ENCODE assay signal across 8 cellular contexts in genomic region chrX:65581661-65582339, GRCh38. TPM values are rescaled to one million over a fixed set of nuclear protein-coding genes. Genes with fewer than 3 reads are reported as not detected.
DNase-seq lines count a peak whose midpoint lies in the region; ATAC-seq, FAIRE-seq and TF ChIP-seq lines count a peak whose summit lies in the region.

No MANE protein-coding gene starts in this region.

- H3K4me3 ChIP-seq in GM12878, result no peak overlapping the region

- H3K9ac ChIP-seq in GM12878 (ENCODE audit: control insufficient read depth, insufficient read depth, low read length), result no peak overlapping the region

- peak overlapping the region; percentile 19; the same call in 1 of the 2 replicates for H2AFZ ChIP-seq in GM12878 (ENCODE audit: control insufficient read depth, low read depth, low read length)

- in situ Hi-C loops in GM12878 (cut with MboI), result loop anchor here (5.0 kb wide), 2 partner anchors 826 to 1146 kb away; no protein-coding TSS in a partner anchor

- RAD21 ChIA-PET in GM12878 (lab: Charles Lee; ENCODE audit: unreplicated experiment), result interaction anchor here (1.0 to 1.6 kb wide), 5 partner anchors 9 to 1149 kb away, joined by 3 to 5 read pairs (median 4); no protein-coding TSS in a partner anchor

- no peak for TF ChIP-seq POLR2A in GM12878 (IDR thresholded peaks at IDR 0.05; ENCODE audit: low read depth, low read length)

- ATAC-seq in HG02588 (IDR thresholded peaks at IDR 0.05; ENCODE audit: unreplicated experiment) (peak; percentile 82), GM12878 (peak; percentile 90)

- DNase-seq in 8988T, result peak; percentile 21
- DNase-seq in NAMALWA (ENCODE audit: low spot score), result peak; percentile 67
- DNase-seq in T-helper 2 cell, result peak in 4 of 5 experiments; percentile 15 to 65 (median 36)
- no peak for DNase-seq in GM12878 (ENCODE audit: low read depth, low spot score)
- peak; percentile 30 for DNase-seq in iPS DF 4.7 (ENCODE audit: extremely low read depth, low spot score)
- DNase-seq in stimulated activated CD4-positive, alpha-beta T cell treated with anti-CD3 and anti-CD28 coated beads, Interleukin-12 subunit alpha, Interleukin-12 subunit beta, amount 100 ng/mL, for 48 hours (ENCODE audit: low read depth in 2 of 3, low spot score in 1 of 3), result peak; percentile 12 to 67 (median 34)

- FAIRE-seq in GM12878 (lab: Jason Lieb, UNC), result peak; percentile 93

- intact Hi-C loops in GM12878 (cut with micrococcal nuclease; ENCODE audit: unreplicated experiment), result loop anchor here (1.0 to 10.0 kb wide), 7 partner anchors 291 to 1149 kb away; no protein-coding TSS in a partner anchor

- TF ChIP-seq RAD21 in GM12878 (IDR thresholded peaks at IDR 0.05; ENCODE audit: insufficient read depth, low read depth, low read length), result peak; percentile 96

- no peaks in the 10 kb centered on the region for H3K9me3 ChIP-seq in GM12878 (replicated peaks; ENCODE audit: control insufficient read depth, insufficient read depth, low read length)

- TF ChIP-seq CTCF in GM12872 (IDR thresholded peaks at IDR 0.05; ENCODE audit: insufficient read depth, low read depth, low read length) (peak; percentile 65), GM12878 (IDR thresholded peaks at IDR 0.05 in 2 of 3, conservative IDR thresholded peaks at IDR 0.05 in 1 of 3; ENCODE audit: control insufficient read depth in 2 of 3, extremely low read depth in 1 of 3, insufficient read depth in 1 of 3, low read depth in 3 of 3, low read length in 3 of 3) (peak; percentile 70 to 89 (median 87))

- no peaks in the 10 kb centered on the region for H4K20me1 ChIP-seq in GM12878 (ENCODE audit: control insufficient read depth, insufficient read depth)

- peak in 1 of 2 experiments; percentile 71; a peak in 2 of 4 replicates for TF ChIP-seq EP300 in GM12878 (IDR thresholded peaks at IDR 0.05; ENCODE audit: borderline replicate concordance in 1 of 2, control insufficient read depth in 1 of 2, low read depth in 2 of 2, low read length in 2 of 2)

- H3K27ac ChIP-seq in GM12878 (ENCODE audit: control insufficient read depth, insufficient read depth), result no peak overlapping the region

- H3K36me3 ChIP-seq in GM12878 (ENCODE audit: control insufficient read depth in 2 of 2, insufficient read depth in 2 of 2, low read length in 1 of 2), result no peaks in the 10 kb centered on the region

- peaks cover 14% of the 10 kb centered on the region; the same call in 1 of the 2 replicates for H3K4me1 ChIP-seq in GM12878 (ENCODE audit: control insufficient read depth, insufficient read depth, low read length)

- no peaks in the 10 kb centered on the region for H3K79me2 ChIP-seq in GM12878 (ENCODE audit: control insufficient read depth, insufficient read depth, low read length)

- WGBS in GM12878 (ENCODE audit: insufficient coverage, insufficient replicate concordance, low lambda C conversion rate, missing lambda C conversion rate), result under 1% methylated on average over 12 of the region's 12 CpGs

- no TSS peak for BruUV-seq in GM12878 (replicated peaks; lab: Mats Ljungman, UMichigan)

- H3K27me3 ChIP-seq in GM12878 (replicated peaks in 1 of 2; ENCODE audit: control insufficient read depth in 2 of 2, insufficient read depth in 2 of 2, low read length in 1 of 2), result no peaks in the 10 kb centered on the region

- no peak overlapping the region for H3K4me2 ChIP-seq in GM12878 (ENCODE audit: control insufficient read depth, insufficient read depth)

- POLR2A ChIA-PET in GM12878 (lab: Charles Lee), result no interaction called here

- CTCF ChIA-PET in GM12878 (lab: Yijun Ruan, JAX), result interaction anchor here (0.7 to 6.2 kb wide), 16 partner anchors 10 to 1149 kb away, joined by 3 to 55 read pairs (median 4); no protein-coding TSS in a partner anchor

- SMC1A ChIA-PET in GM12878 (lab: Charles Lee; ENCODE audit: uncharacterized antibody, unreplicated experiment), result interaction anchor here (0.6 to 2.9 kb wide), 17 partner anchors 15 to 1149 kb away, joined by 3 to 15 read pairs (median 4); no protein-coding TSS in a partner anchor

TF ChIP-seq in GM12878, 131 proteins besides CTCF, POLR2A, EP300 and RAD21 (continues in another document):
- TF ChIP-seq, protein P1, sequence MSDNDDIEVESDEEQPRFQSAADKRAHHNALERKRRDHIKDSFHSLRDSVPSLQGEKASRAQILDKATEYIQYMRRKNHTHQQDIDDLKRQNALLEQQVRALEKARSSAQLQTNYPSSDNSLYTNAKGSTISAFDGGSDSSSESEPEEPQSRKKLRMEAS (IDR thresholded peaks at IDR 0.05; ENCODE audit: low read depth, low read length), result no peak
- TF ChIP-seq IKZF1 (conservative IDR thresholded peaks at IDR 0.05), result peak; percentile 48; the same call in 1 of the 2 replicates
- TF ChIP-seq PBX3 (IDR thresholded peaks at IDR 0.05; ENCODE audit: insufficient replicate concordance, low read depth, low read length), result no peak
- peak; percentile 49; the same call in 1 of the 2 replicates for TF ChIP-seq EED (IDR thresholded peaks at IDR 0.05; ENCODE audit: low read depth)
- TF ChIP-seq CHD1 (IDR thresholded peaks at IDR 0.05; ENCODE audit: low read depth, low read length), result no peak
- TF ChIP-seq TCF7 (IDR thresholded peaks at IDR 0.05; ENCODE audit: borderline replicate concordance), result 0 out of 2 replicates have a peak, but pooled peaks have one; percentile 22
- TF ChIP-seq, protein P2, sequence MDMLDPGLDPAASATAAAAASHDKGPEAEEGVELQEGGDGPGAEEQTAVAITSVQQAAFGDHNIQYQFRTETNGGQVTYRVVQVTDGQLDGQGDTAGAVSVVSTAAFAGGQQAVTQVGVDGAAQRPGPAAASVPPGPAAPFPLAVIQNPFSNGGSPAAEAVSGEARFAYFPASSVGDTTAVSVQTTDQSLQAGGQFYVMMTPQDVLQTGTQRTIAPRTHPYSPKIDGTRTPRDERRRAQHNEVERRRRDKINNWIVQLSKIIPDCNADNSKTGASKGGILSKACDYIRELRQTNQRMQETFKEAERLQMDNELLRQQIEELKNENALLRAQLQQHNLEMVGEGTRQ (IDR thresholded peaks at IDR 0.05; ENCODE audit: borderline replicate concordance, low read depth, low read length), result no peak
- peak; percentile 92 for TF ChIP-seq SMC3 (IDR thresholded peaks at IDR 0.05; ENCODE audit: borderline replicate concordance, low read length)
- TF ChIP-seq FOXM1 (IDR thresholded peaks at IDR 0.05; ENCODE audit: low read depth, low read length), result peak; percentile 81
- peak; percentile 16 to 54; a peak in 2 of 4 replicates for TF ChIP-seq IKZF2 (IDR thresholded peaks at IDR 0.05)
- 0 out of 2 replicates have a peak, but pooled peaks have one; percentile 15 for TF ChIP-seq SREBF2 (IDR thresholded peaks at IDR 0.05; ENCODE audit: low read length)
- peak; percentile 26; the same call in 1 of the 2 replicates for TF ChIP-seq PAX5 (IDR thresholded peaks at IDR 0.05; ENCODE audit: borderline replicate concordance, low read depth, low read length)
- 0 out of 2 replicates have a peak, but pooled peaks have one; percentile 63 for TF ChIP-seq RCOR1 (conservative IDR thresholded peaks at IDR 0.05; ENCODE audit: low read depth, low read length)
- TF ChIP-seq RUNX3 (IDR thresholded peaks at IDR 0.05; ENCODE audit: low read length), result peak; percentile 82
- peak; percentile 39; the same call in 1 of the 2 replicates for TF ChIP-seq NFIC (IDR thresholded peaks at IDR 0.05; ENCODE audit: low read depth, low read length)
- TF ChIP-seq BCL11A (IDR thresholded peaks at IDR 0.05; ENCODE audit: low read depth, low read length), result peak; percentile 75
- no peak for TF ChIP-seq MTA3 (IDR thresholded peaks at IDR 0.05; ENCODE audit: borderline replicate concordance, low read length)

RNA-seq across cellular contexts. Expression of gene LAS1L, which starts 47.2 kb away (rescaled TPM):
- total RNA-seq in GM12878 (2013; cell fraction: nucleolus; rRNA removed), result 29.4 and 34.5 TPM in 2 replicates
- total RNA-seq in GM12878 (2014; rRNA removed) (46.7 and 47.9 TPM in 2 replicates), GM12878 (2014; rRNA removed; fragmentation: Illumina TruSeq; extraction: Trizol) (49.0 and 49.6 TPM in 2 replicates), GM12878 (2021) (60.7 and 62.6 TPM in 2 replicates)
- polyA plus RNA-seq in GM12878 (2011; ENCODE audit: low read depth), result 26.6 TPM
- polyA plus RNA-seq in GM12878 (2011; rRNA removed) (38.3 and 50.2 TPM in 2 replicates), GM12878 (2014; fragmentation: Illumina TruSeq; extraction: Trizol) (57.4 and 66.0 TPM in 2 replicates), GM12878 (2014; fragmentation: Nextera tagmentation; extraction: Ambion mirVana) (10 to 100 TPM; 27.4 to 43.1 TPM), GM12878 (2014; rRNA removed) (61.1 and 64.7 TPM in 2 replicates), GM12878 (2016; fragmentation: Nextera tagmentation; extraction: Ambion mirVana) (100 to 1,000 TPM in 1 of 2 experiments, 10 to 100 TPM in 1; 93.6 to 100 TPM)
- 53.8 and 60.1 TPM in 2 replicates for polyA plus RNA-seq in GM12878 (2011; cell fraction: cytosol; rRNA removed)
- 73.7 and 83.5 TPM in 2 replicates for polyA plus RNA-seq in GM12878 (2011; cell fraction: nucleus; rRNA removed)
- polyA plus RNA-seq in GM12878 (2012), result 27.7 and 33.6 TPM in 2 replicates
- 33.8 and 34.7 TPM in 2 replicates for polyA minus RNA-seq in GM12878 (2011; rRNA and poly(A)+ RNA removed)
- 10.9 and 11.5 TPM in 2 replicates for polyA minus RNA-seq in GM12878 (2011; cell fraction: cytosol; rRNA and poly(A)+ RNA removed)
- polyA minus RNA-seq in GM12878 (2011; cell fraction: nucleus; rRNA and poly(A)+ RNA removed), result 10.9 and 21.3 TPM in 2 replicates
